ENCODE assay signal across 1 cellular context in the genomic region with DNA sequence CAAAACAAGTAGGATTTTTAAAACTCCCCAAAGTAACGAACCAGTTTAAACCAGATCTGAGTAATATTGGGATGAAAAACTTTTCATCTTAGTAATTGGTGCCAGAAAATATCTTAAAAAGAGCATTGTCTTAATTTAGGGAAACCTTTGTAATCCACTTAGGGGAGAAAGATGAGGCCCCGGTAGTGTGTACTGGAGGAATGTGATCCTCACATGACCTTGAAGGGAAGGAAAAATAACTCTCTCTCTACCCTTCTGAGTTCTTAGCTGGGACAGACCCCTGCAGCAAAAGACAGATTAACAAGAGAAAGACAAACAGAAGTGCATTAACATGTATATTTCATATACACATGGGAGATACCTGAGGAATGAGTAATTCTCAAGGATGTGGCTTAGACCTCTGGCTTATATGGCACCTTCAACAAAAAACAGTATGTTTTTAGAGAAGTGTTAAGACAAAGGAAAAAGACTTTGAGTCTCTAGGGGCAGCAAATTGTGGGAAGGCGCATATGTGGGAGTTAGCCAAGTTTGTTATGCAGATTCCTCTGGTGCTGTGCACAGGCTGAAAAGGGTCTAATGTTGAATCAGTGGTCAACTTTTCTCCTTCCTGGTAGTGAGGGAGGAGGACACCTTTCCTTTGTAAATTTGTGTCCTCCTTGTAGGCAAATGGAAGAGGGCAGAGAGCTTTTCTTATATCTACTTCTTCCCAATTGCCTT.
TF ChIP-seq lines count a peak whose summit lies in the region.

No MANE protein-coding gene starts in this region.

TF ChIP-seq in H1, 55 proteins besides CTCF, POLR2A, EP300 and RAD21 (continued from another document):
- no peak for TF ChIP-seq CHD2 (IDR thresholded peaks at IDR 0.05; ENCODE audit: low read length)
- TF ChIP-seq TAF7 (optimal IDR thresholded peaks at IDR 0.05; ENCODE audit: borderline replicate concordance, low read depth, low read length) = no peak
- no peak for TF ChIP-seq SP4 (IDR thresholded peaks at IDR 0.05; ENCODE audit: low read length)
- no peak for TF ChIP-seq E2F6 (IDR thresholded peaks at IDR 0.05)
- TF ChIP-seq, protein P1, sequence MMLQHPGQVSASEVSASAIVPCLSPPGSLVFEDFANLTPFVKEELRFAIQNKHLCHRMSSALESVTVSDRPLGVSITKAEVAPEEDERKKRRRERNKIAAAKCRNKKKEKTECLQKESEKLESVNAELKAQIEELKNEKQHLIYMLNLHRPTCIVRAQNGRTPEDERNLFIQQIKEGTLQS (IDR thresholded peaks at IDR 0.05; ENCODE audit: insufficient read depth, low read depth, low read length) = no peak
- TF ChIP-seq CTBP2 (IDR thresholded peaks at IDR 0.05; ENCODE audit: borderline replicate concordance, insufficient read depth, insufficient read length, low read length) = no peak
- no peak for TF ChIP-seq GTF2F1 (IDR thresholded peaks at IDR 0.05; ENCODE audit: borderline replicate concordance, low read depth, low read length)
TF ChIP-seq in H1: peak in this region for 0.
